16 cellular contexts compared by ENCODE assay signal in the genomic region with DNA sequence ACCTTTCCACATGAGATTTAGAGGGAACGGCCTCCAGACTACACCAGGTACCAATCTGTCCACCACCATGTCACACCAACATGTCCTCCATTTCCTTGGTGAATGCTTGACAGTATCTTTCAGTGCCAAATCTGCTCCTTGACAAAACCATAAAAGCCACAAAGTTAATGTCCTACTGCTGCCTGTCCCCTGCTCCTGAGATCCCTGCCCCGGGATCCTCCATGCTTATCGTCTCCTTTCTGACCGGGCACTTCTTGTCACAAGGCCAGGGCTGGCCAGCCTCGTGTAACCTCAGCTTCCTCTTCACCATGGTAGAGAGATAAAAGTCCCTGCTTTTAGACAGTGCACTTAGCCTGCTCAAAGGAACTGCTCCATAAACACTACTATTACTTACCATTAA.
A peak's percentile ranks its signal among the peaks of the same experiment; 100 is the strongest.
DNase-seq lines count a peak whose midpoint lies in the region; ATAC-seq and TF ChIP-seq lines count a peak whose summit lies in the region.
"Had no signal": no experiment of that assay in that cellular context is flagged by ENCODE, and none has a peak within 500 bp of the region (broad histone marks: within the 10 kb centered on the region; RNA-seq: fewer than 3 reads in every experiment).

No MANE protein-coding gene starts in this region.

- H3K4me3 ChIP-seq in astrocyte of the spinal cord (ENCODE audit: low read depth, low read length) (no peak overlapping the region), lower lobe of right lung (no peak overlapping the region), upper lobe of right lung (no peak overlapping the region)
- H3K4me3 ChIP-seq: A549, tibial nerve had no signal

- intact Hi-C loops in Right ventricle myocardium inferior (cut with DNase I) (no loop called here), cardiac septum (cut with DNase I) (no loop called here), lower lobe of right lung (cut with DNase I) (no loop called here), upper lobe of right lung (cut with DNase I) (no loop called here)

- no peak for DNase-seq in Right ventricle myocardium inferior (ENCODE audit: missing footprints)
- DNase-seq in cardiac septum (ENCODE audit: low spot score), result no peak
- DNase-seq in astrocyte of the spinal cord (ENCODE audit: low read depth, low spot score), result peak; percentile 16
- DNase-seq in lower lobe of right lung, result peak; percentile 62
- DNase-seq in upper lobe of right lung, result no peak
- no peak for DNase-seq in DMS53 (lab: John Stamatoyannopoulos, UW)
- DNase-seq: activated CD4-positive, alpha-beta T cell treated with anti-CD3 and anti-CD28 coated beads for 4 hours; activated T-cell treated with anti-CD3 and anti-CD28 coated beads, Interleukin-2, amount 50 U/mL, for 24 hours; DND-41; H7; NCI-H1417 treated with DMSO at 0.1 percent for 48 hours; SIG-M5 had no signal

- H3K27me3 ChIP-seq in lower lobe of right lung (ENCODE audit: low read depth) (no peaks in the 10 kb centered on the region), upper lobe of right lung (no peaks in the 10 kb centered on the region)
- H3K27me3 ChIP-seq: tibial nerve had no signal

- H3K4me1 ChIP-seq in lower lobe of right lung (peaks cover 30% of the 10 kb centered on the region), upper lobe of right lung (peaks cover 18% of the 10 kb centered on the region)

- peak; percentile 79 for ATAC-seq in Right ventricle myocardium inferior
- ATAC-seq in lower lobe of right lung, result peak; percentile 35 to 58
- peak; percentile 79 for ATAC-seq in upper lobe of right lung
- ATAC-seq in HG02870 (IDR thresholded peaks at IDR 0.05; ENCODE audit: unreplicated experiment), result no peak
- no peak for ATAC-seq in HG03432 (IDR thresholded peaks at IDR 0.05; ENCODE audit: unreplicated experiment)

- H3K27ac ChIP-seq in lower lobe of right lung (no peak overlapping the region), upper lobe of right lung (no peak overlapping the region)

- in situ Hi-C loops in astrocyte of the spinal cord (cut with HindIII; ENCODE audit: low sequenced_read_pairs), result no loop called here

- TF ChIP-seq CTCF in astrocyte of the spinal cord (IDR thresholded peaks at IDR 0.05; ENCODE audit: low read depth, low read length) (no peak), lower lobe of right lung (IDR thresholded peaks at IDR 0.05) (no peak), upper lobe of right lung (IDR thresholded peaks at IDR 0.05) (no peak)

- H3K36me3 ChIP-seq in lower lobe of right lung (no peaks in the 10 kb centered on the region), upper lobe of right lung (no peaks in the 10 kb centered on the region)
- H3K36me3 ChIP-seq: tibial nerve had no signal

- H3K9me3 ChIP-seq in lower lobe of right lung (no peaks in the 10 kb centered on the region), upper lobe of right lung (no peaks in the 10 kb centered on the region)
- H3K9me3 ChIP-seq: A549, tibial nerve had no signal

Comparison
In these comparisons a context has a peak if more than half of its experiments do, and no peak if none do; other contexts are left out.
1. ATAC-seq: peak in Right ventricle myocardium inferior (single experiment), lower lobe of right lung (2 of 2) and upper lobe of right lung (single experiment); none in HG02870 (single experiment) and HG03432 (single experiment).
2. DNase-seq: peak in astrocyte of the spinal cord (single experiment) and lower lobe of right lung (single experiment); none in Right ventricle myocardium inferior (single experiment), cardiac septum (single experiment), upper lobe of right lung (single experiment) and DMS53 (single experiment).